In the genomic region with DNA sequence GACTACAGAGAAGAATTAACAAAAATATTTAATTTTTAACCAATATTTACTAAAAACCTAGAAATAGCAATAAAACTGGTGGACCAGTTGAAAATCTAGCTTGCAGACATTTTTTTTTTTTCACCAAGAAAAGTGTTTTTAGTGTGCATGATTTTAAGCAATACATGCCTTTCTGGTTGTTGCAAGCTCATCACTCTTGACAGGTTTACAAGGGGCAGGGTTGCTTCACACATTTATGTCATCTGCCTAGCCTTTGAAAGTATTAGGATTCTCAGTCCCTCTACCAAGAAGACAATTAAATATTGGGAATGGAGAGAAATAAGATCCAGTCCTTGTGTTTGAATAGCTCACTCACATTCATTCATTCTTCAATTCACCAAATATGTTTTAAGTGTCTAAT, we compare ENCODE assay signal across 1 cellular context.
TF ChIP-seq lines count a peak whose summit lies in the region.

No MANE protein-coding gene starts in this region.

TF ChIP-seq in K562, 482 proteins besides CTCF, POLR2A, EP300 and RAD21 (continued from another document and continues in another):
- TF ChIP-seq, protein P1, sequence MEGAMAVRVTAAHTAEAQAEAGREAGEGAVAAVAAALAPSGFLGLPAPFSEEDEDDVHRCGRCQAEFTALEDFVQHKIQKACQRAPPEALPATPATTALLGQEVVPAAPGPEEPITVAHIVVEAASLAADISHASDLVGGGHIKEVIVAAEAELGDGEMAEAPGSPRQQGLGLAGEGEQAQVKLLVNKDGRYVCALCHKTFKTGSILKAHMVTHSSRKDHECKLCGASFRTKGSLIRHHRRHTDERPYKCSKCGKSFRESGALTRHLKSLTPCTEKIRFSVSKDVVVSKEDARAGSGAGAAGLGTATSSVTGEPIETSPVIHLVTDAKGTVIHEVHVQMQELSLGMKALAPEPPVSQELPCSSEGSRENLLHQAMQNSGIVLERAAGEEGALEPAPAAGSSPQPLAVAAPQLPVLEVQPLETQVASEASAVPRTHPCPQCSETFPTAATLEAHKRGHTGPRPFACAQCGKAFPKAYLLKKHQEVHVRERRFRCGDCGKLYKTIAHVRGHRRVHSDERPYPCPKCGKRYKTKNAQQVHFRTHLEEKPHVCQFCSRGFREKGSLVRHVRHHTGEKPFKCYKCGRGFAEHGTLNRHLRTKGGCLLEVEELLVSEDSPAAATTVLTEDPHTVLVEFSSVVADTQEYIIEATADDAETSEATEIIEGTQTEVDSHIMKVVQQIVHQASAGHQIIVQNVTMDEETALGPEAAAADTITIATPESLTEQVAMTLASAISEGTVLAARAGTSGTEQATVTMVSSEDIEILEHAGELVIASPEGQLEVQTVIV (CRISPR knock-in tag; IDR thresholded peaks at IDR 0.05; ENCODE audit: borderline replicate concordance) = no peak
- TF ChIP-seq ZBED1 (IDR thresholded peaks at IDR 0.05) (no peak), SETDB1 (IDR thresholded peaks at IDR 0.05; ENCODE audit: low read length) (no peak), JUNB (CRISPR knock-in tag; conservative IDR thresholded peaks at IDR 0.05) (no peak), CEBPB (tag; IDR thresholded peaks at IDR 0.05) (peak; percentile 92), SMARCA4 (IDR thresholded peaks at IDR 0.05) (no peak), FUS (optimal IDR thresholded peaks at IDR 0.05; ENCODE audit: low read depth, low read length) (no peak), KLF13 (tag; IDR thresholded peaks at IDR 0.05; ENCODE audit: borderline replicate concordance, low read depth) (no peak), POLR2B (IDR thresholded peaks at IDR 0.05; ENCODE audit: low read depth, partially characterized antibody) (no peak), ARID2 (IDR thresholded peaks at IDR 0.05) (no peak), MEIS2 (IDR thresholded peaks at IDR 0.05; ENCODE audit: partially characterized antibody) (peak; percentile 86), CHD1 (IDR thresholded peaks at IDR 0.05; ENCODE audit: low read length) (no peak), RB1 (IDR thresholded peaks at IDR 0.05; ENCODE audit: low read depth) (no peak), ILF3 (IDR thresholded peaks at IDR 0.05; ENCODE audit: borderline replicate concordance) (no peak), ZNF76 (CRISPR knock-in tag; IDR thresholded peaks at IDR 0.05; ENCODE audit: borderline replicate concordance) (no peak), ZNF184 (CRISPR knock-in tag; IDR thresholded peaks at IDR 0.05) (no peak), GATA2 (CRISPR knock-in tag; IDR thresholded peaks at IDR 0.05) (no peak), NFYB (IDR thresholded peaks at IDR 0.05; ENCODE audit: extremely low read depth, insufficient read length) (no peak), ZNF354B (CRISPR knock-in tag; IDR thresholded peaks at IDR 0.05) (no peak), CREB1 (IDR thresholded peaks at IDR 0.05) (no peak), CREB1 (CRISPR knock-in tag; IDR thresholded peaks at IDR 0.05) (no peak), SAFB (IDR thresholded peaks at IDR 0.05; ENCODE audit: borderline replicate concordance, low read depth, low read length) (no peak), MTF1 (CRISPR knock-in tag; IDR thresholded peaks at IDR 0.05; ENCODE audit: borderline replicate concordance) (no peak), CEBPG (CRISPR knock-in tag; IDR thresholded peaks at IDR 0.05) (no peak), CEBPG (tag; conservative IDR thresholded peaks at IDR 0.05 in 1 of 2, IDR thresholded peaks at IDR 0.05 in 1 of 2) (peak; percentile 50 to 94; a peak in 3 of 4 replicates), JUN (IDR thresholded peaks at IDR 0.05; ENCODE audit: borderline replicate concordance, low read depth, low read length) (no peak), JUN (CRISPR knock-in tag; IDR thresholded peaks at IDR 0.05; ENCODE audit: borderline replicate concordance) (no peak), PURB (CRISPR knock-in tag; IDR thresholded peaks at IDR 0.05; ENCODE audit: low read depth) (no peak), ZEB2 (IDR thresholded peaks at IDR 0.05) (no peak), MED1 (CRISPR knock-in tag; IDR thresholded peaks at IDR 0.05; ENCODE audit: borderline replicate concordance) (no peak), ZNF785 (CRISPR knock-in tag; IDR thresholded peaks at IDR 0.05) (no peak)
- TF ChIP-seq, protein P2, sequence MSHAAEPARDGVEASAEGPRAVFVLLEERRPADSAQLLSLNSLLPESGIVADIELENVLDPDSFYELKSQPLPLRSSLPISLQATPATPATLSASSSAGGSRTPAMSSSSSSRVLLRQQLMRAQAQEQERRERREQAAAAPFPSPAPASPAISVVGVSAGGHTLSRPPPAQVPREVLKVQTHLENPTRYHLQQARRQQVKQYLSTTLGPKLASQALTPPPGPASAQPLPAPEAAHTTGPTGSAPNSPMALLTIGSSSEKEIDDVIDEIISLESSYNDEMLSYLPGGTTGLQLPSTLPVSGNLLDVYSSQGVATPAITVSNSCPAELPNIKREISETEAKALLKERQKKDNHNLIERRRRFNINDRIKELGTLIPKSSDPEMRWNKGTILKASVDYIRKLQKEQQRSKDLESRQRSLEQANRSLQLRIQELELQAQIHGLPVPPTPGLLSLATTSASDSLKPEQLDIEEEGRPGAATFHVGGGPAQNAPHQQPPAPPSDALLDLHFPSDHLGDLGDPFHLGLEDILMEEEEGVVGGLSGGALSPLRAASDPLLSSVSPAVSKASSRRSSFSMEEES (CRISPR knock-in tag; IDR thresholded peaks at IDR 0.05) = no peak
- TF ChIP-seq, protein P3, sequence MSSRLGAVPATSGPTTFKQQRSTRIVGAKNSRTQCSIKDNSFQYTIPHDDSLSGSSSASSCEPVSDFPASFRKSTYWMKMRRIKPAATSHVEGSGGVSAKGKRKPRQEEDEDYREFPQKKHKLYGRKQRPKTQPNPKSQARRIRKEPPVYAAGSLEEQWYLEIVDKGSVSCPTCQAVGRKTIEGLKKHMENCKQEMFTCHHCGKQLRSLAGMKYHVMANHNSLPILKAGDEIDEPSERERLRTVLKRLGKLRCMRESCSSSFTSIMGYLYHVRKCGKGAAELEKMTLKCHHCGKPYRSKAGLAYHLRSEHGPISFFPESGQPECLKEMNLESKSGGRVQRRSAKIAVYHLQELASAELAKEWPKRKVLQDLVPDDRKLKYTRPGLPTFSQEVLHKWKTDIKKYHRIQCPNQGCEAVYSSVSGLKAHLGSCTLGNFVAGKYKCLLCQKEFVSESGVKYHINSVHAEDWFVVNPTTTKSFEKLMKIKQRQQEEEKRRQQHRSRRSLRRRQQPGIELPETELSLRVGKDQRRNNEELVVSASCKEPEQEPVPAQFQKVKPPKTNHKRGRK (tag; IDR thresholded peaks at IDR 0.05) = no peak
- TF ChIP-seq, protein P4, sequence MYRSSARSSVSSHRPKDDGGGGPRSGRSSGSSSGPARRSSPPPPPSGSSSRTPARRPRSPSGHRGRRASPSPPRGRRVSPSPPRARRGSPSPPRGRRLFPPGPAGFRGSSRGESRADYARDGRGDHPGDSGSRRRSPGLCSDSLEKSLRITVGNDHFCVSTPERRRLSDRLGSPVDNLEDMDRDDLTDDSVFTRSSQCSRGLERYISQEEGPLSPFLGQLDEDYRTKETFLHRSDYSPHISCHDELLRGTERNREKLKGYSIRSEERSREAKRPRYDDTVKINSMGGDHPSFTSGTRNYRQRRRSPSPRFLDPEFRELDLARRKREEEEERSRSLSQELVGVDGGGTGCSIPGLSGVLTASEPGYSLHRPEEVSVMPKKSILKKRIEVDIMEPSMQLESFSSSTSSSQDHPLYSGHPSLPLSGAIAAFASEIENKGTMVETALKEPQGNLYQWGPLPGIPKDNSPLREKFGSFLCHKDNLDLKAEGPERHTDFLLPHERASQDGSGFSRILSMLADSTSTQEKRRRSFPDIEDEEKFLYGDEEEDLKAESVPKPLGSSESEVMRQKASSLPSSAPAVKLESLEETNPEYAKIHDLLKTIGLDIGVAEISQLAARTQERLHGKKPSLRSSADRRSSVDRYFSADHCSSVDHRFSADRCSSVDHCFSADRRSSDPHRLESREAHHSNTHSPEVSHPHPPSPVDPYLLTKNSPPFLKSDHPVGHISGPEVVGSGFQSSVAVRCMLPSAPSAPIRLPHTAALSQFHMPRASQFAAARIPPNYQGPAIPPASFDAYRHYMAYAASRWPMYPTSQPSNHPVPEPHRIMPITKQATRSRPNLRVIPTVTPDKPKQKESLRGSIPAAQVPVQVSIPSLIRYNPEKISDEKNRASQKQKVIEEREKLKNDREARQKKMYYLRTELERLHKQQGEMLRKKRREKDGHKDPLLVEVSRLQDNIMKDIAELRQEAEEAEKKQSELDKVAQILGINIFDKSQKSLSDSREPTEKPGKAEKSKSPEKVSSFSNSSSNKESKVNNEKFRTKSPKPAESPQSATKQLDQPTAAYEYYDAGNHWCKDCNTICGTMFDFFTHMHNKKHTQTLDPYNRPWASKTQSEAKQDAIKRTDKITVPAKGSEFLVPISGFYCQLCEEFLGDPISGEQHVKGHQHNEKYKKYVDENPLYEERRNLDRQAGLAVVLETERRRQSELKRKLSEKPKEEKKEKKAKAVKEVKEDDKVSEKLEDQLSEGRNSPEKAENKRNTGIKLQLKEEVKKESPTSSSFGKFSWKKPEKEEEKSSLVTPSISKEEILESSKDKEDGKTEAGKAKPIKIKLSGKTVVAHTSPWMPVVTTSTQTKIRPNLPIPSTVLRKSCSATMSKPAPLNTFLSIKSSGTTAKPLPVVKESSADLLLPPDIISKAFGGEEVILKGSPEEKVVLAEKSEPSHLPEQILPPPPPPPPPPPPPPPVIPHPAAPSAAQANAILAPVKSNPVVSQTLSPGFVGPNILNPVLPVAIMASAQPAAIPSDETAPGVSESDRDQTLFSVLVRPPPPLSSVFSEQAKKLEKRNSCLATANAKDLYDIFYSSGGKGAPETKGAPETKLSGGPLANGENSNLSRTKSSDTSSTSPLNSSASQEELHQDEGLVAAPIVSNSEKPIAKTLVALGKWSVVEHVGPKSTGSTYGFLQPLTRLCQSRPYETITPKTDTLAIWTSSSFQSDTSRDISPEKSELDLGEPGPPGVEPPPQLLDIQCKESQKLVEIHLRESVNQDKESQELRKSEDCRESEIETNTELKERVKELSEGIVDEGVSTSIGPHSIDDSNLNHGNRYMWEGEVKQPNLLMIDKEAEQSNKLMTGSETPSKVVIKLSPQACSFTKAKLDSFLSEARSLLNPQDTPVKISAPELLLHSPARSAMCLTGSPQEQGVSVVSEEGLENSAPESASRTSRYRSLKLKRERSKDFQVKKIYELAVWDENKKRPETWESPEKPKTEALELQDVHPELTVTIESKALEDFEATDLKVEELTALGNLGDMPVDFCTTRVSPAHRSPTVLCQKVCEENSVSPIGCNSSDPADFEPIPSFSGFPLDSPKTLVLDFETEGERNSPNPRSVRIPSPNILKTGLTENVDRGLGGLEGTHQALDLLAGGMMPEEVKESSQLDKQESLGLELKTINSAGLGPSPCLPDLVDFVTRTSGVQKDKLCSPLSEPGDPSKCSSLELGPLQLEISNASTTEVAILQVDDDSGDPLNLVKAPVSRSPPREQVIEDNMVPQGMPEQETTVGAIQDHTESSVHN (IDR thresholded peaks at IDR 0.05; ENCODE audit: borderline replicate concordance in 1 of 2, low read depth in 1 of 2) = no peak
- TF ChIP-seq, protein P5, sequence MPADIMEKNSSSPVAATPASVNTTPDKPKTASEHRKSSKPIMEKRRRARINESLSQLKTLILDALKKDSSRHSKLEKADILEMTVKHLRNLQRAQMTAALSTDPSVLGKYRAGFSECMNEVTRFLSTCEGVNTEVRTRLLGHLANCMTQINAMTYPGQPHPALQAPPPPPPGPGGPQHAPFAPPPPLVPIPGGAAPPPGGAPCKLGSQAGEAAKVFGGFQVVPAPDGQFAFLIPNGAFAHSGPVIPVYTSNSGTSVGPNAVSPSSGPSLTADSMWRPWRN (IDR thresholded peaks at IDR 0.05; ENCODE audit: low read depth) = no peak
- TF ChIP-seq, protein P6, sequence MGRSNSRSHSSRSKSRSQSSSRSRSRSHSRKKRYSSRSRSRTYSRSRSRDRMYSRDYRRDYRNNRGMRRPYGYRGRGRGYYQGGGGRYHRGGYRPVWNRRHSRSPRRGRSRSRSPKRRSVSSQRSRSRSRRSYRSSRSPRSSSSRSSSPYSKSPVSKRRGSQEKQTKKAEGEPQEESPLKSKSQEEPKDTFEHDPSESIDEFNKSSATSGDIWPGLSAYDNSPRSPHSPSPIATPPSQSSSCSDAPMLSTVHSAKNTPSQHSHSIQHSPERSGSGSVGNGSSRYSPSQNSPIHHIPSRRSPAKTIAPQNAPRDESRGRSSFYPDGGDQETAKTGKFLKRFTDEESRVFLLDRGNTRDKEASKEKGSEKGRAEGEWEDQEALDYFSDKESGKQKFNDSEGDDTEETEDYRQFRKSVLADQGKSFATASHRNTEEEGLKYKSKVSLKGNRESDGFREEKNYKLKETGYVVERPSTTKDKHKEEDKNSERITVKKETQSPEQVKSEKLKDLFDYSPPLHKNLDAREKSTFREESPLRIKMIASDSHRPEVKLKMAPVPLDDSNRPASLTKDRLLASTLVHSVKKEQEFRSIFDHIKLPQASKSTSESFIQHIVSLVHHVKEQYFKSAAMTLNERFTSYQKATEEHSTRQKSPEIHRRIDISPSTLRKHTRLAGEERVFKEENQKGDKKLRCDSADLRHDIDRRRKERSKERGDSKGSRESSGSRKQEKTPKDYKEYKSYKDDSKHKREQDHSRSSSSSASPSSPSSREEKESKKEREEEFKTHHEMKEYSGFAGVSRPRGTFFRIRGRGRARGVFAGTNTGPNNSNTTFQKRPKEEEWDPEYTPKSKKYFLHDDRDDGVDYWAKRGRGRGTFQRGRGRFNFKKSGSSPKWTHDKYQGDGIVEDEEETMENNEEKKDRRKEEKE (IDR thresholded peaks at IDR 0.05; ENCODE audit: borderline replicate concordance in 1 of 2, control insufficient read depth in 1 of 2, low read depth in 2 of 2, low read length in 1 of 2) = no peak
- TF ChIP-seq, protein P7, sequence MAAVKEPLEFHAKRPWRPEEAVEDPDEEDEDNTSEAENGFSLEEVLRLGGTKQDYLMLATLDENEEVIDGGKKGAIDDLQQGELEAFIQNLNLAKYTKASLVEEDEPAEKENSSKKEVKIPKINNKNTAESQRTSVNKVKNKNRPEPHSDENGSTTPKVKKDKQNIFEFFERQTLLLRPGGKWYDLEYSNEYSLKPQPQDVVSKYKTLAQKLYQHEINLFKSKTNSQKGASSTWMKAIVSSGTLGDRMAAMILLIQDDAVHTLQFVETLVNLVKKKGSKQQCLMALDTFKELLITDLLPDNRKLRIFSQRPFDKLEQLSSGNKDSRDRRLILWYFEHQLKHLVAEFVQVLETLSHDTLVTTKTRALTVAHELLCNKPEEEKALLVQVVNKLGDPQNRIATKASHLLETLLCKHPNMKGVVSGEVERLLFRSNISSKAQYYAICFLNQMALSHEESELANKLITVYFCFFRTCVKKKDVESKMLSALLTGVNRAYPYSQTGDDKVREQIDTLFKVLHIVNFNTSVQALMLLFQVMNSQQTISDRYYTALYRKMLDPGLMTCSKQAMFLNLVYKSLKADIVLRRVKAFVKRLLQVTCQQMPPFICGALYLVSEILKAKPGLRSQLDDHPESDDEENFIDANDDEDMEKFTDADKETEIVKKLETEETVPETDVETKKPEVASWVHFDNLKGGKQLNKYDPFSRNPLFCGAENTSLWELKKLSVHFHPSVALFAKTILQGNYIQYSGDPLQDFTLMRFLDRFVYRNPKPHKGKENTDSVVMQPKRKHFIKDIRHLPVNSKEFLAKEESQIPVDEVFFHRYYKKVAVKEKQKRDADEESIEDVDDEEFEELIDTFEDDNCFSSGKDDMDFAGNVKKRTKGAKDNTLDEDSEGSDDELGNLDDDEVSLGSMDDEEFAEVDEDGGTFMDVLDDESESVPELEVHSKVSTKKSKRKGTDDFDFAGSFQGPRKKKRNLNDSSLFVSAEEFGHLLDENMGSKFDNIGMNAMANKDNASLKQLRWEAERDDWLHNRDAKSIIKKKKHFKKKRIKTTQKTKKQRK (IDR thresholded peaks at IDR 0.05; ENCODE audit: borderline replicate concordance, low read depth, low read length) = no peak
